ENCODE assay signal across 1 cellular context in the genomic region with DNA sequence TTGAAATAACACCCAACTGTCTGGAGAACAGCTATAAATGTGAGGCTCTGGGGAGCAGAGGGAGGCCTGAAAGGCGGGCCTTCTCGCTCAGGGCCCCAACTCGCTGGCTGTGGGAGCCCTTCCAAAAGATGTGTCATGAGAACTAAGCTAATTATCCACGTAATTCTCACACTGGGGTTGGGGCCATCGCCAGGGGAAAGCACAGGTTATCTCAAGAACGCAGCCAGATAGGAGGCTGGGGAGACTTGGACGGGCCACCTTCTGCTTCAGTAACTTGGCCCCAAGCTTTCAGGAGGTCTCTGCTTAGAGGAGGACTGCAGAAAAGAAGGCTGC.
TF ChIP-seq lines count a peak whose summit lies in the region.

No MANE protein-coding gene starts in this region.

TF ChIP-seq in K562, 482 proteins besides CTCF, POLR2A, EP300 and RAD21:
- TF ChIP-seq, protein P1, sequence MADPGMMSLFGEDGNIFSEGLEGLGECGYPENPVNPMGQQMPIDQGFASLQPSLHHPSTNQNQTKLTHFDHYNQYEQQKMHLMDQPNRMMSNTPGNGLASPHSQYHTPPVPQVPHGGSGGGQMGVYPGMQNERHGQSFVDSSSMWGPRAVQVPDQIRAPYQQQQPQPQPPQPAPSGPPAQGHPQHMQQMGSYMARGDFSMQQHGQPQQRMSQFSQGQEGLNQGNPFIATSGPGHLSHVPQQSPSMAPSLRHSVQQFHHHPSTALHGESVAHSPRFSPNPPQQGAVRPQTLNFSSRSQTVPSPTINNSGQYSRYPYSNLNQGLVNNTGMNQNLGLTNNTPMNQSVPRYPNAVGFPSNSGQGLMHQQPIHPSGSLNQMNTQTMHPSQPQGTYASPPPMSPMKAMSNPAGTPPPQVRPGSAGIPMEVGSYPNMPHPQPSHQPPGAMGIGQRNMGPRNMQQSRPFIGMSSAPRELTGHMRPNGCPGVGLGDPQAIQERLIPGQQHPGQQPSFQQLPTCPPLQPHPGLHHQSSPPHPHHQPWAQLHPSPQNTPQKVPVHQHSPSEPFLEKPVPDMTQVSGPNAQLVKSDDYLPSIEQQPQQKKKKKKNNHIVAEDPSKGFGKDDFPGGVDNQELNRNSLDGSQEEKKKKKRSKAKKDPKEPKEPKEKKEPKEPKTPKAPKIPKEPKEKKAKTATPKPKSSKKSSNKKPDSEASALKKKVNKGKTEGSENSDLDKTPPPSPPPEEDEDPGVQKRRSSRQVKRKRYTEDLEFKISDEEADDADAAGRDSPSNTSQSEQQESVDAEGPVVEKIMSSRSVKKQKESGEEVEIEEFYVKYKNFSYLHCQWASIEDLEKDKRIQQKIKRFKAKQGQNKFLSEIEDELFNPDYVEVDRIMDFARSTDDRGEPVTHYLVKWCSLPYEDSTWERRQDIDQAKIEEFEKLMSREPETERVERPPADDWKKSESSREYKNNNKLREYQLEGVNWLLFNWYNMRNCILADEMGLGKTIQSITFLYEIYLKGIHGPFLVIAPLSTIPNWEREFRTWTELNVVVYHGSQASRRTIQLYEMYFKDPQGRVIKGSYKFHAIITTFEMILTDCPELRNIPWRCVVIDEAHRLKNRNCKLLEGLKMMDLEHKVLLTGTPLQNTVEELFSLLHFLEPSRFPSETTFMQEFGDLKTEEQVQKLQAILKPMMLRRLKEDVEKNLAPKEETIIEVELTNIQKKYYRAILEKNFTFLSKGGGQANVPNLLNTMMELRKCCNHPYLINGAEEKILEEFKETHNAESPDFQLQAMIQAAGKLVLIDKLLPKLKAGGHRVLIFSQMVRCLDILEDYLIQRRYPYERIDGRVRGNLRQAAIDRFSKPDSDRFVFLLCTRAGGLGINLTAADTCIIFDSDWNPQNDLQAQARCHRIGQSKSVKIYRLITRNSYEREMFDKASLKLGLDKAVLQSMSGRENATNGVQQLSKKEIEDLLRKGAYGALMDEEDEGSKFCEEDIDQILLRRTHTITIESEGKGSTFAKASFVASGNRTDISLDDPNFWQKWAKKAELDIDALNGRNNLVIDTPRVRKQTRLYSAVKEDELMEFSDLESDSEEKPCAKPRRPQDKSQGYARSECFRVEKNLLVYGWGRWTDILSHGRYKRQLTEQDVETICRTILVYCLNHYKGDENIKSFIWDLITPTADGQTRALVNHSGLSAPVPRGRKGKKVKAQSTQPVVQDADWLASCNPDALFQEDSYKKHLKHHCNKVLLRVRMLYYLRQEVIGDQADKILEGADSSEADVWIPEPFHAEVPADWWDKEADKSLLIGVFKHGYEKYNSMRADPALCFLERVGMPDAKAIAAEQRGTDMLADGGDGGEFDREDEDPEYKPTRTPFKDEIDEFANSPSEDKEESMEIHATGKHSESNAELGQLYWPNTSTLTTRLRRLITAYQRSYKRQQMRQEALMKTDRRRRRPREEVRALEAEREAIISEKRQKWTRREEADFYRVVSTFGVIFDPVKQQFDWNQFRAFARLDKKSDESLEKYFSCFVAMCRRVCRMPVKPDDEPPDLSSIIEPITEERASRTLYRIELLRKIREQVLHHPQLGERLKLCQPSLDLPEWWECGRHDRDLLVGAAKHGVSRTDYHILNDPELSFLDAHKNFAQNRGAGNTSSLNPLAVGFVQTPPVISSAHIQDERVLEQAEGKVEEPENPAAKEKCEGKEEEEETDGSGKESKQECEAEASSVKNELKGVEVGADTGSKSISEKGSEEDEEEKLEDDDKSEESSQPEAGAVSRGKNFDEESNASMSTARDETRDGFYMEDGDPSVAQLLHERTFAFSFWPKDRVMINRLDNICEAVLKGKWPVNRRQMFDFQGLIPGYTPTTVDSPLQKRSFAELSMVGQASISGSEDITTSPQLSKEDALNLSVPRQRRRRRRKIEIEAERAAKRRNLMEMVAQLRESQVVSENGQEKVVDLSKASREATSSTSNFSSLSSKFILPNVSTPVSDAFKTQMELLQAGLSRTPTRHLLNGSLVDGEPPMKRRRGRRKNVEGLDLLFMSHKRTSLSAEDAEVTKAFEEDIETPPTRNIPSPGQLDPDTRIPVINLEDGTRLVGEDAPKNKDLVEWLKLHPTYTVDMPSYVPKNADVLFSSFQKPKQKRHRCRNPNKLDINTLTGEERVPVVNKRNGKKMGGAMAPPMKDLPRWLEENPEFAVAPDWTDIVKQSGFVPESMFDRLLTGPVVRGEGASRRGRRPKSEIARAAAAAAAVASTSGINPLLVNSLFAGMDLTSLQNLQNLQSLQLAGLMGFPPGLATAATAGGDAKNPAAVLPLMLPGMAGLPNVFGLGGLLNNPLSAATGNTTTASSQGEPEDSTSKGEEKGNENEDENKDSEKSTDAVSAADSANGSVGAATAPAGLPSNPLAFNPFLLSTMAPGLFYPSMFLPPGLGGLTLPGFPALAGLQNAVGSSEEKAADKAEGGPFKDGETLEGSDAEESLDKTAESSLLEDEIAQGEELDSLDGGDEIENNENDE (IDR thresholded peaks at IDR 0.05; ENCODE audit: low read depth, low read length): no peak
- TF ChIP-seq TARDBP (IDR thresholded peaks at IDR 0.05): no peak
- TF ChIP-seq, protein P2, sequence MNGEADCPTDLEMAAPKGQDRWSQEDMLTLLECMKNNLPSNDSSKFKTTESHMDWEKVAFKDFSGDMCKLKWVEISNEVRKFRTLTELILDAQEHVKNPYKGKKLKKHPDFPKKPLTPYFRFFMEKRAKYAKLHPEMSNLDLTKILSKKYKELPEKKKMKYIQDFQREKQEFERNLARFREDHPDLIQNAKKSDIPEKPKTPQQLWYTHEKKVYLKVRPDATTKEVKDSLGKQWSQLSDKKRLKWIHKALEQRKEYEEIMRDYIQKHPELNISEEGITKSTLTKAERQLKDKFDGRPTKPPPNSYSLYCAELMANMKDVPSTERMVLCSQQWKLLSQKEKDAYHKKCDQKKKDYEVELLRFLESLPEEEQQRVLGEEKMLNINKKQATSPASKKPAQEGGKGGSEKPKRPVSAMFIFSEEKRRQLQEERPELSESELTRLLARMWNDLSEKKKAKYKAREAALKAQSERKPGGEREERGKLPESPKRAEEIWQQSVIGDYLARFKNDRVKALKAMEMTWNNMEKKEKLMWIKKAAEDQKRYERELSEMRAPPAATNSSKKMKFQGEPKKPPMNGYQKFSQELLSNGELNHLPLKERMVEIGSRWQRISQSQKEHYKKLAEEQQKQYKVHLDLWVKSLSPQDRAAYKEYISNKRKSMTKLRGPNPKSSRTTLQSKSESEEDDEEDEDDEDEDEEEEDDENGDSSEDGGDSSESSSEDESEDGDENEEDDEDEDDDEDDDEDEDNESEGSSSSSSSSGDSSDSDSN (IDR thresholded peaks at IDR 0.05; ENCODE audit: borderline replicate concordance in 1 of 2, low read depth in 2 of 2, low read length in 2 of 2): no peak
